In the genomic region with DNA sequence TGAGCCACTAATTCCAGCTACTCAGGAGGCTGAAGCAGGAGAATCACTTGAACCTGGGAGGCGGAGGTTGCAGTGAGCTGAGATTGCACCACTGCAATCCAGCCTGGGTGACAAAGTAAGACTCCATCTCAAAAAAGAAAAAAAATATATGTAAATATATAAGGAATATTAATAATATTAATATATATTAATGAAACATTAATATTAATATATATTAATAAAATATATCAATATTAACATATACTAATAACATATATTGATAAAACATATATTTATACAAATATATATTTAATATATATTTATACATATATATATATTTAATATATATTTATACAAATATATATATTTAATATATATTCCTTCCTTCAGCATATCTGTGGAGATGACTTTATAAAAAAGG, we compare ENCODE assay signal across 35 cellular contexts.
"Had no signal": no experiment of that assay in that cellular context is flagged by ENCODE, and none has a peak within 500 bp of the region (broad histone marks: within the 10 kb centered on the region; RNA-seq: fewer than 3 reads in every experiment).

No MANE protein-coding gene starts in this region.

- H3K4me3 ChIP-seq: adrenal gland, body of pancreas, coronary artery, dorsolateral prefrontal cortex, esophagus muscularis mucosa, gastroesophageal sphincter, heart right ventricle, hepatocyte had no signal

- H3K4me3 Mint-ChIP-seq: activated B cell treated with CpG ODN at 0.5 μM for 24 hours; activated CD4-positive, alpha-beta memory T cell treated with anti-CD3 and anti-CD28 coated beads for 36 hours; activated CD4-positive, alpha-beta T cell treated with anti-CD3 and anti-CD28 coated beads for 36 hours; activated CD4-positive, alpha-beta T cell treated with anti-CD3 and anti-CD28 coated beads, Interleukin-2, amount 10 ng/mL, durations not matched to agents 24 days and 14 days; activated CD8-positive, alpha-beta memory T cell treated with anti-CD3 and anti-CD28 coated beads, Interleukin-2, amount 10 ng/mL, durations not matched to agents 7 days and 5 days; activated CD8-positive, alpha-beta T cell treated with anti-CD3 and anti-CD28 coated beads, Interleukin-2, amount 10 ng/mL, durations not matched to agents 7 days and 5 days; activated naive CD4-positive, alpha-beta T cell treated with anti-CD3 and anti-CD28 coated beads for 36 hours; activated naive CD4-positive, alpha-beta T cell treated with anti-CD3 and anti-CD28 coated beads, Interleukin-2, amount 50 U/mL, for 24 hours; activated naive CD8-positive, alpha-beta T cell treated with anti-CD3 and anti-CD28 coated beads for 36 hours; activated naive CD8-positive, alpha-beta T cell treated with anti-CD3 and anti-CD28 coated beads, Interleukin-2, amount 50 U/mL, for 24 hours; activated T-helper 1 cell treated with anti-CD3 and anti-CD28 coated beads, Interleukin-12 subunit alpha, Interleukin-12 subunit beta, Interleukin-2, Interleukin-4 antibody, amounts not matched to agents 30 ng/mL and 10 ng/mL and 1 ng/mL, durations not matched to agents 14 hours and 24 hours and 36 hours; dendritic cell treated with granulocyte-macrophage colony-stimulating factor and Interleukin-4, amounts not matched to agents 40 ng/mL and 50 ng/mL, for 4 days; endodermal cell had no signal

- H3K9me3 Mint-ChIP-seq: activated B cell treated with CpG ODN at 0.5 μM for 24 hours; activated CD4-positive, alpha-beta memory T cell treated with anti-CD3 and anti-CD28 coated beads for 36 hours; activated naive CD4-positive, alpha-beta T cell treated with anti-CD3 and anti-CD28 coated beads, Interleukin-2, amount 50 U/mL, for 24 hours; activated naive CD8-positive, alpha-beta T cell treated with anti-CD3 and anti-CD28 coated beads, Interleukin-2, amount 50 U/mL, for 24 hours; activated T-helper 1 cell treated with anti-CD3 and anti-CD28 coated beads, Interleukin-12 subunit alpha, Interleukin-12 subunit beta, Interleukin-2, Interleukin-4 antibody, amounts not matched to agents 30 ng/mL and 10 ng/mL and 1 ng/mL, durations not matched to agents 14 hours and 24 hours and 36 hours; activated T-helper 2 cell treated with anti-CD3 and anti-CD28 coated beads, Interferon-gamma antibody, Interleukin-2, Interleukin-4, amounts not matched to agents 10 μg/mL and 5 μg/mL and 100 μg/mL, durations not matched to agents 14 hours and 24 hours and 36 hours; dendritic cell treated with granulocyte-macrophage colony-stimulating factor and Interleukin-4, amounts not matched to agents 40 ng/mL and 50 ng/mL, for 4 days; endodermal cell had no signal

- H3K27ac Mint-ChIP-seq: activated B cell treated with CpG ODN at 0.5 μM for 24 hours; activated CD4-positive, alpha-beta memory T cell treated with anti-CD3 and anti-CD28 coated beads for 36 hours; activated CD4-positive, alpha-beta T cell treated with anti-CD3 and anti-CD28 coated beads for 36 hours; activated CD4-positive, alpha-beta T cell treated with anti-CD3 and anti-CD28 coated beads, Interleukin-2, amount 10 ng/mL, durations not matched to agents 24 days and 14 days; activated CD8-positive, alpha-beta memory T cell treated with anti-CD3 and anti-CD28 coated beads, Interleukin-2, amount 10 ng/mL, durations not matched to agents 7 days and 5 days; activated CD8-positive, alpha-beta T cell treated with anti-CD3 and anti-CD28 coated beads, Interleukin-2, amount 10 ng/mL, durations not matched to agents 7 days and 5 days; activated naive CD4-positive, alpha-beta T cell treated with anti-CD3 and anti-CD28 coated beads for 36 hours; activated naive CD4-positive, alpha-beta T cell treated with anti-CD3 and anti-CD28 coated beads, Interleukin-2, amount 50 U/mL, for 24 hours; activated naive CD8-positive, alpha-beta T cell treated with anti-CD3 and anti-CD28 coated beads for 36 hours; activated naive CD8-positive, alpha-beta T cell treated with anti-CD3 and anti-CD28 coated beads, Interleukin-2, amount 50 U/mL, for 24 hours; activated T-helper 1 cell treated with anti-CD3 and anti-CD28 coated beads, Interleukin-12 subunit alpha, Interleukin-12 subunit beta, Interleukin-2, Interleukin-4 antibody, amounts not matched to agents 30 ng/mL and 10 ng/mL and 1 ng/mL, durations not matched to agents 14 hours and 24 hours and 36 hours; activated T-helper 2 cell treated with anti-CD3 and anti-CD28 coated beads, Interferon-gamma antibody, Interleukin-2, Interleukin-4, amounts not matched to agents 10 μg/mL and 5 μg/mL and 100 μg/mL, durations not matched to agents 14 hours and 24 hours and 36 hours; dendritic cell treated with granulocyte-macrophage colony-stimulating factor and Interleukin-4, amounts not matched to agents 40 ng/mL and 50 ng/mL, for 4 days had no signal

- H3K9me3 ChIP-seq: adrenal gland, body of pancreas, esophagus muscularis mucosa, heart right ventricle had no signal

- ATAC-seq: activated CD4-positive, alpha-beta T cell treated with anti-CD3 and anti-CD28 coated beads for 36 hours; activated CD4-positive, CD25-positive, alpha-beta regulatory T cell treated with anti-CD3 and anti-CD28 coated beads, Interleukin-2, amount 50 U/mL, for 24 hours; activated CD8-positive, alpha-beta memory T cell treated with anti-CD3 and anti-CD28 coated beads, Interleukin-2, amount 10 ng/mL, durations not matched to agents 7 days and 5 days; activated CD8-positive, alpha-beta T cell treated with anti-CD3 and anti-CD28 coated beads, Interleukin-2, amount 10 ng/mL, durations not matched to agents 7 days and 5 days; activated naive CD8-positive, alpha-beta T cell treated with anti-CD3 and anti-CD28 coated beads, Interleukin-2, amount 50 U/mL, for 24 hours; body of pancreas; foreskin keratinocyte; gastroesophageal sphincter; heart right ventricle had no signal

- H3K4me1 Mint-ChIP-seq: activated B cell treated with CpG ODN at 0.5 μM for 24 hours; activated CD4-positive, alpha-beta T cell treated with anti-CD3 and anti-CD28 coated beads for 36 hours; activated CD4-positive, alpha-beta T cell treated with anti-CD3 and anti-CD28 coated beads, Interleukin-2, amount 10 ng/mL, durations not matched to agents 24 days and 14 days; activated CD8-positive, alpha-beta memory T cell treated with anti-CD3 and anti-CD28 coated beads, Interleukin-2, amount 10 ng/mL, durations not matched to agents 7 days and 5 days; activated naive CD4-positive, alpha-beta T cell treated with anti-CD3 and anti-CD28 coated beads, Interleukin-2, amount 50 U/mL, for 24 hours; activated naive CD8-positive, alpha-beta T cell treated with anti-CD3 and anti-CD28 coated beads for 36 hours; activated naive CD8-positive, alpha-beta T cell treated with anti-CD3 and anti-CD28 coated beads, Interleukin-2, amount 50 U/mL, for 24 hours had no signal

- H3K27me3 ChIP-seq: adrenal gland, body of pancreas, esophagus muscularis mucosa, foreskin keratinocyte, hepatocyte had no signal

- H3K27me3 Mint-ChIP-seq: activated CD4-positive, alpha-beta T cell treated with anti-CD3 and anti-CD28 coated beads, Interleukin-2, amount 10 ng/mL, durations not matched to agents 24 days and 14 days; activated CD8-positive, alpha-beta memory T cell treated with anti-CD3 and anti-CD28 coated beads, Interleukin-2, amount 10 ng/mL, durations not matched to agents 7 days and 5 days; activated naive CD4-positive, alpha-beta T cell treated with anti-CD3 and anti-CD28 coated beads, Interleukin-2, amount 50 U/mL, for 24 hours had no signal

- H3K36me3 ChIP-seq: adrenal gland, esophagus muscularis mucosa, gastroesophageal sphincter, heart right ventricle had no signal

- H3K36me3 Mint-ChIP-seq: activated CD4-positive, alpha-beta memory T cell treated with anti-CD3 and anti-CD28 coated beads for 36 hours; activated CD8-positive, alpha-beta memory T cell treated with anti-CD3 and anti-CD28 coated beads, Interleukin-2, amount 10 ng/mL, durations not matched to agents 7 days and 5 days; activated naive CD4-positive, alpha-beta T cell treated with anti-CD3 and anti-CD28 coated beads, Interleukin-2, amount 50 U/mL, for 24 hours; activated naive CD8-positive, alpha-beta T cell treated with anti-CD3 and anti-CD28 coated beads for 36 hours had no signal

- H3K27ac ChIP-seq: adrenal gland, body of pancreas, coronary artery, dorsolateral prefrontal cortex, esophagus muscularis mucosa, foreskin keratinocyte, gastroesophageal sphincter, heart right ventricle, hepatocyte, VCaP had no signal

- H3K4me1 ChIP-seq: adrenal gland, body of pancreas, esophagus muscularis mucosa, foreskin keratinocyte, gastroesophageal sphincter, heart right ventricle had no signal

- DNase-seq: activated B cell treated with CpG ODN at 0.5 μM for 24 hours; activated CD4-positive, alpha-beta memory T cell treated with anti-CD3 and anti-CD28 coated beads for 36 hours; activated CD4-positive, alpha-beta T cell treated with anti-CD3 and anti-CD28 coated beads, Interleukin-2, amount 10 ng/mL, durations not matched to agents 24 days and 14 days; activated CD8-positive, alpha-beta memory T cell treated with anti-CD3 and anti-CD28 coated beads, Interleukin-2, amount 10 ng/mL, durations not matched to agents 7 days and 5 days; activated CD8-positive, alpha-beta memory T cell treated with anti-CD3 and anti-CD28 coated beads, Interleukin-2, amount 50 U/mL, for 4 hours; activated CD8-positive, alpha-beta T cell treated with anti-CD3 and anti-CD28 coated beads, Interleukin-2, amount 10 ng/mL, durations not matched to agents 7 days and 5 days; activated effector memory CD4-positive, alpha-beta T cell treated with anti-CD3 and anti-CD28 coated beads, Interleukin-2, amount 50 U/mL, for 16 hours; activated naive CD4-positive, alpha-beta T cell treated with anti-CD3 and anti-CD28 coated beads for 36 hours; activated naive CD8-positive, alpha-beta T cell treated with anti-CD3 and anti-CD28 coated beads for 36 hours; activated naive CD8-positive, alpha-beta T cell treated with anti-CD3 and anti-CD28 coated beads, Interleukin-2, amount 50 U/mL, for 24 hours; activated T-cell treated with anti-CD3 and anti-CD28 coated beads, Interleukin-2, amount 50 U/mL, for 1 hour; activated T-cell treated with anti-CD3 and anti-CD28 coated beads, Interleukin-2, amount 50 U/mL, for 48 hours; adrenal gland; amygdala; aorta; body of pancreas; caudate nucleus; dorsolateral prefrontal cortex; effector memory CD4-positive, alpha-beta T cell; endodermal cell; erythroblast; foreskin keratinocyte; heart right ventricle; T-helper 2 cell had no signal
